ENCODE assay signal across 8 cellular contexts in genomic region chr15:88894348-88894818, GRCh38. TPM values are rescaled to one million over a fixed set of nuclear protein-coding genes. Genes with fewer than 3 reads are reported as not detected.
A peak's percentile ranks its signal among the peaks of the same experiment; 100 is the strongest.
DNase-seq lines count a peak whose midpoint lies in the region; ATAC-seq, FAIRE-seq and TF ChIP-seq lines count a peak whose summit lies in the region.
"Had no signal": no experiment of that assay in that cellular context is flagged by ENCODE, and none has a peak within 500 bp of the region (broad histone marks: within the 10 kb centered on the region; RNA-seq: fewer than 3 reads in every experiment).

No MANE protein-coding gene starts in this region.

- H3K4me1 ChIP-seq in HepG2 (ENCODE audit: insufficient read depth, low read length) = peaks cover 36% of the 10 kb centered on the region

- no peak overlapping the region for H2AFZ ChIP-seq in HepG2 (ENCODE audit: low read length)

- no peaks in the 10 kb centered on the region for H3K9me3 ChIP-seq in HepG2 (ENCODE audit: low read length)

- no peaks in the 10 kb centered on the region for H4K20me1 ChIP-seq in HepG2 (ENCODE audit: insufficient read depth, low read length)

- POLR2A ChIA-PET in HepG2 (lab: Yijun Ruan, JAX) = no interaction called here

- H3K36me3 ChIP-seq in HepG2 (replicated peaks in 1 of 2; ENCODE audit: control insufficient read depth in 1 of 2, insufficient read depth in 2 of 2, low read length in 2 of 2) = no peaks in the 10 kb centered on the region

- no peak overlapping the region for H3K9ac ChIP-seq in HepG2 (ENCODE audit: insufficient read depth, low read depth, low read length)

- intact Hi-C loops in HepG2 (cut with micrococcal nuclease; ENCODE audit: unreplicated experiment) = loop anchor here (1.0 to 10.0 kb wide), 2 partner anchors 123 to 280 kb away; no protein-coding TSS in a partner anchor

- peak overlapping the region; percentile 65 for H3K4me2 ChIP-seq in HepG2 (ENCODE audit: low read depth, low read length)

- DNase-seq in GM18507 (ENCODE audit: extremely low spot score, insufficient read length, low read depth) (peak; percentile 72), T47D (ENCODE audit: low read depth in 1 of 2, low spot score in 1 of 2) (peak; percentile 63 to 65), HepG2 (ENCODE audit: low spot score) (peak; percentile 49)
- peak; percentile 57 to 73 for DNase-seq in stimulated activated CD8-positive, alpha-beta memory T cell treated with anti-CD3 and anti-CD28 coated beads, Interleukin-15, amount 100 ng/mL, for 4 hours (ENCODE audit: low read depth in 2 of 2)

- WGBS in HepG2 (ENCODE audit: low lambda C conversion rate) = 2% methylated on average over 10 of the region's 23 CpGs

- BruUV-seq in HepG2 (replicated peaks; lab: Mats Ljungman, UMichigan) = no TSS peak

- peak; percentile 79 for TF ChIP-seq CTCF in VCaP (conservative IDR thresholded peaks at IDR 0.05)
- peak; percentile 93 for TF ChIP-seq CTCF in HepG2 (CRISPR knock-in tag; IDR thresholded peaks at IDR 0.05)

- peak overlapping the region in 2 of 3 experiments; percentile 25 to 48; a peak in 2 of 6 replicates for H3K4me3 ChIP-seq in HepG2 (replicated peaks in 1 of 3; ENCODE audit: insufficient read depth in 1 of 3, low read depth in 2 of 3, low read length in 3 of 3)

- TF ChIP-seq POLR2A in HepG2 (IDR thresholded peaks at IDR 0.05; ENCODE audit: insufficient read depth in 1 of 2, low read depth in 2 of 2, low read length in 2 of 2) = no peak

- H3K27ac ChIP-seq in VCaP (no peak overlapping the region), HepG2 (ENCODE audit: extremely low read length, insufficient read depth, low read length) (no peak overlapping the region)

- no peaks in the 10 kb centered on the region for H3K79me2 ChIP-seq in HepG2 (ENCODE audit: insufficient read depth, low read length)

- no peak for TF ChIP-seq EP300 in HepG2 (IDR thresholded peaks at IDR 0.05; ENCODE audit: low read depth in 2 of 2, low read length in 2 of 2)
- TF ChIP-seq EP300 in HepG2 (CRISPR knock-in tag; IDR thresholded peaks at IDR 0.05; ENCODE audit: borderline replicate concordance) = no peak

- CTCF ChIA-PET in HepG2 (lab: Yijun Ruan, JAX; ENCODE audit: low intra/inter-chr PET ratio, low total read pairs) = interaction anchor here (1.3 kb wide), 2 partner anchors 11 to 124 kb away, joined by 4 to 8 read pairs; no protein-coding TSS in a partner anchor

- in situ Hi-C loops in T47D (cut with HindIII; ENCODE audit: low pct_unique_long_range_greater_than_20kb, low sequenced_read_pairs) = no loop called here
- in situ Hi-C loops in HepG2 (cut with HindIII; ENCODE audit: extremely low pct_ligation_motif_present, low pct_unique_long_range_greater_than_20kb) = no loop called here

- FAIRE-seq in GM18507 (lab: Jason Lieb, UNC) (peak; percentile 88), HepG2 (lab: Jason Lieb, UNC) (peak; percentile 12)
- FAIRE-seq: islet of Langerhans had no signal

- ATAC-seq in HG03520 (IDR thresholded peaks at IDR 0.05; ENCODE audit: unreplicated experiment) (peak; percentile 59), HepG2 (peak; percentile 75), HG02884 (IDR thresholded peaks at IDR 0.05; ENCODE audit: unreplicated experiment) (no peak)

- TF ChIP-seq RAD21 in HepG2 (CRISPR knock-in tag; IDR thresholded peaks at IDR 0.05) = peak; percentile 50

- peaks cover 6 to 26% of the 10 kb centered on the region in 2 experiments for H3K27me3 ChIP-seq in HepG2 (ENCODE audit: control insufficient read depth in 1 of 2, insufficient read depth in 2 of 2, low read length in 2 of 2)

TF ChIP-seq in HepG2, 621 proteins besides CTCF, POLR2A, EP300 and RAD21 (continues in another document):
- TF ChIP-seq ZNF136 (CRISPR knock-in tag; IDR thresholded peaks at IDR 0.05; ENCODE audit: low read depth) (0 out of 2 replicates have a peak, but pooled peaks have one; percentile 37), ZNF557 (CRISPR knock-in tag; IDR thresholded peaks at IDR 0.05) (0 out of 2 replicates have a peak, but pooled peaks have one; percentile 41), ZNF331 (CRISPR knock-in tag; IDR thresholded peaks at IDR 0.05) (no peak), ARID3A (IDR thresholded peaks at IDR 0.05; ENCODE audit: low read depth, low read length) (no peak), ZNF883 (CRISPR knock-in tag; IDR thresholded peaks at IDR 0.05; ENCODE audit: not compliant biosample characterization) (peak; percentile 32), ZNF792 (CRISPR knock-in tag; IDR thresholded peaks at IDR 0.05) (no peak), ZFP36 (IDR thresholded peaks at IDR 0.05; ENCODE audit: borderline replicate concordance, low read depth, low read length, partially characterized antibody) (no peak), ZC3H4 (CRISPR knock-in tag; IDR thresholded peaks at IDR 0.05; ENCODE audit: borderline replicate concordance) (no peak), ZNF619 (CRISPR knock-in tag; IDR thresholded peaks at IDR 0.05) (no peak), ZNF564 (CRISPR knock-in tag; IDR thresholded peaks at IDR 0.05) (0 out of 2 replicates have a peak, but pooled peaks have one; percentile 17), MLX (CRISPR knock-in tag; IDR thresholded peaks at IDR 0.05) (no peak)

RNA-seq across cellular contexts. Expression of gene HAPLN3, which starts 1.0 kb away (rescaled TPM):
- not detected in 2 replicates for total RNA-seq in HepG2 (2016; rRNA removed; fragmentation: Illumina TruSeq; extraction: Trizol)
- not detected in 2 replicates for total RNA-seq in HepG2 (2016; cell fraction: cytosol; rRNA removed; fragmentation: Illumina TruSeq; extraction: Trizol; ENCODE audit: low read depth)
- 0.04 TPM in 1 of 2 replicates, not detected in the other for total RNA-seq in HepG2 (2016; cell fraction: insoluble cytoplasmic fraction; rRNA removed; fragmentation: Illumina TruSeq; extraction: Trizol)
- not detected in 2 replicates for total RNA-seq in HepG2 (2016; cell fraction: membrane; rRNA removed; fragmentation: Illumina TruSeq; extraction: Trizol)
- total RNA-seq in HepG2 (2016; cell fraction: nucleus; rRNA removed; fragmentation: Illumina TruSeq; extraction: Trizol) = not detected in 2 replicates
- polyA plus RNA-seq in HepG2 (2011; rRNA removed) = 0.07 and 0.09 TPM in 2 replicates
- polyA plus RNA-seq in HepG2 (2011; cell fraction: cytosol; rRNA removed) = 0.13 TPM in 1 of 2 replicates, not detected in the other
- polyA plus RNA-seq in HepG2 (2011; cell fraction: nucleus; rRNA removed) = 0.14 and 0.19 TPM in 2 replicates
- 0.05 TPM in 1 of 2 replicates, not detected in the other for polyA plus RNA-seq in HepG2 (2012)
- polyA plus RNA-seq in HepG2 (2016; cell fraction: cytosol; fragmentation: Illumina TruSeq; extraction: Trizol; ENCODE audit: low read depth) = not detected in 2 replicates
- polyA plus RNA-seq in HepG2 (2016; cell fraction: insoluble cytoplasmic fraction; fragmentation: Illumina TruSeq; extraction: Trizol; ENCODE audit: low read depth) = not detected in 2 replicates
- polyA plus RNA-seq in HepG2 (2016; cell fraction: membrane; fragmentation: Illumina TruSeq; extraction: Trizol; ENCODE audit: low read depth) = not detected in 2 replicates
- polyA plus RNA-seq in HepG2 (2016; cell fraction: nucleus; fragmentation: Illumina TruSeq; extraction: Trizol; ENCODE audit: insufficient read depth, low read depth) = not detected in 2 replicates
- 0.06 TPM in 1 of 2 replicates, not detected in the other for polyA minus RNA-seq in HepG2 (2011; rRNA and poly(A)+ RNA removed; ENCODE audit: low replicate concordance)
- polyA minus RNA-seq in HepG2 (2011; cell fraction: cytosol; rRNA and poly(A)+ RNA removed) = not detected in 2 replicates
- polyA minus RNA-seq in HepG2 (2011; cell fraction: nucleus; rRNA and poly(A)+ RNA removed) = not detected in 2 replicates

RNA-seq across cellular contexts. Expression of gene MFGE8, which starts 18.8 kb away (rescaled TPM):
- 0.87 and 3.4 TPM in 2 replicates for total RNA-seq in HepG2 (2016; rRNA removed; fragmentation: Illumina TruSeq; extraction: Trizol)
- total RNA-seq in HepG2 (2016; cell fraction: cytosol; rRNA removed; fragmentation: Illumina TruSeq; extraction: Trizol; ENCODE audit: low read depth) = 0.26 and 0.61 TPM in 2 replicates
- total RNA-seq in HepG2 (2016; cell fraction: insoluble cytoplasmic fraction; rRNA removed; fragmentation: Illumina TruSeq; extraction: Trizol) = 1.0 and 3.1 TPM in 2 replicates
- 0.62 and 0.87 TPM in 2 replicates for total RNA-seq in HepG2 (2016; cell fraction: membrane; rRNA removed; fragmentation: Illumina TruSeq; extraction: Trizol)
- total RNA-seq in HepG2 (2016; cell fraction: nucleus; rRNA removed; fragmentation: Illumina TruSeq; extraction: Trizol) = 5.3 and 6.5 TPM in 2 replicates
- polyA plus RNA-seq in HepG2 (2011; rRNA removed) = 22.1 and 24.8 TPM in 2 replicates
- polyA plus RNA-seq in HepG2 (2011; cell fraction: cytosol; rRNA removed) = 19.5 and 19.8 TPM in 2 replicates
- polyA plus RNA-seq in HepG2 (2011; cell fraction: nucleus; rRNA removed) = 43.8 and 44.7 TPM in 2 replicates
- polyA plus RNA-seq in HepG2 (2012) = 8.7 and 13.5 TPM in 2 replicates
- 0.54 TPM in 2 replicates for polyA plus RNA-seq in HepG2 (2016; cell fraction: cytosol; fragmentation: Illumina TruSeq; extraction: Trizol; ENCODE audit: low read depth)
- polyA plus RNA-seq in HepG2 (2016; cell fraction: insoluble cytoplasmic fraction; fragmentation: Illumina TruSeq; extraction: Trizol; ENCODE audit: low read depth) = 1.1 and 1.9 TPM in 2 replicates
- 0.57 and 1.1 TPM in 2 replicates for polyA plus RNA-seq in HepG2 (2016; cell fraction: membrane; fragmentation: Illumina TruSeq; extraction: Trizol; ENCODE audit: low read depth)
- polyA plus RNA-seq in HepG2 (2016; cell fraction: nucleus; fragmentation: Illumina TruSeq; extraction: Trizol; ENCODE audit: insufficient read depth, low read depth) = 13.1 and 18.2 TPM in 2 replicates
- polyA minus RNA-seq in HepG2 (2011; rRNA and poly(A)+ RNA removed; ENCODE audit: low replicate concordance) = 2.2 and 25.7 TPM in 2 replicates
- 5.1 and 9.0 TPM in 2 replicates for polyA minus RNA-seq in HepG2 (2011; cell fraction: cytosol; rRNA and poly(A)+ RNA removed)
- polyA minus RNA-seq in HepG2 (2011; cell fraction: nucleus; rRNA and poly(A)+ RNA removed) = 12.7 and 17.7 TPM in 2 replicates
